14 cellular contexts compared by ENCODE assay signal in the genomic region with DNA sequence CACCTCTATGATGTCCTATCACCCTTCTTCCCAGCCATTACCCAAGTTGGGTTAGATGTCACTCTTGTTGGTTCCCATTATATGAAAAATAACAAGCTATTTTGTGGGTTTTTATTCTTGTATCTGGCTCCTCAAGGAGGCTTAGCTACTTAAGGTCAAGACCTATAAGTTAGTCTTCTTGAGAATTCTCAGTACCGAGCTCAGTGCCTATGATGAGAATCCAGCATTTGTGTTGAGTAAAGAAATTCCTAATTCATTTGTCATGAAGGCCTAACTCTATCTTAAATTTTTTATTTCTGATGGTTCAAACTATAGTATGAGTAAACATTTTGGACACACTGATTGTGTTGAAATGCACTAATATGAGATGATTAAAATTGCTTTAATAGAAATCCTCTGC.
"Had no signal": no experiment of that assay in that cellular context is flagged by ENCODE, and none has a peak within 500 bp of the region (broad histone marks: within the 10 kb centered on the region; RNA-seq: fewer than 3 reads in every experiment).

No MANE protein-coding gene starts in this region.

- DNase-seq: activated CD4-positive, alpha-beta T cell treated with anti-CD3 and anti-CD28 coated beads, Interleukin-2, amount 50 U/mL, for 4 hours; activated CD4-positive, CD25-positive, alpha-beta regulatory T cell treated with anti-CD3 and anti-CD28 coated beads, Interleukin-2, amount 50 U/mL, for 72 hours; activated naive CD4-positive, alpha-beta T cell treated with anti-CD3 and anti-CD28 coated beads for 36 hours; cortex of kidney; effector CD4-positive, alpha-beta T cell; esophagus squamous epithelium; mucosa of descending colon; naive thymus-derived CD4-positive, alpha-beta T cell; pancreas; stimulated activated CD4-positive, alpha-beta T cell treated with anti-CD3 and anti-CD28 coated beads, Interleukin-12 subunit alpha, Interleukin-12 subunit beta, amount 100 ng/mL, for 4 hours; stimulated activated CD4-positive, alpha-beta T cell treated with anti-CD3 and anti-CD28 coated beads, Interleukin-2, amount 100 ng/mL, for 24 hours; stomach; testis had no signal

- H3K9me3 ChIP-seq: mucosa of descending colon, pancreas, testis had no signal

- H3K27me3 ChIP-seq: esophagus squamous epithelium, pancreas, stomach, testis had no signal

- H3K4me1 ChIP-seq: esophagus squamous epithelium, pancreas, stomach, testis had no signal

- ATAC-seq: left lobe of liver; mucosa of descending colon; naive thymus-derived CD4-positive, alpha-beta T cell; pancreas had no signal

- H3K36me3 ChIP-seq: pancreas, stomach had no signal

- H3K27ac ChIP-seq: esophagus squamous epithelium, pancreas, stomach, testis had no signal

- H3K4me3 ChIP-seq: esophagus squamous epithelium, mucosa of descending colon, pancreas, stomach, testis had no signal
